22 cellular contexts compared by ENCODE assay signal in the genomic region with DNA sequence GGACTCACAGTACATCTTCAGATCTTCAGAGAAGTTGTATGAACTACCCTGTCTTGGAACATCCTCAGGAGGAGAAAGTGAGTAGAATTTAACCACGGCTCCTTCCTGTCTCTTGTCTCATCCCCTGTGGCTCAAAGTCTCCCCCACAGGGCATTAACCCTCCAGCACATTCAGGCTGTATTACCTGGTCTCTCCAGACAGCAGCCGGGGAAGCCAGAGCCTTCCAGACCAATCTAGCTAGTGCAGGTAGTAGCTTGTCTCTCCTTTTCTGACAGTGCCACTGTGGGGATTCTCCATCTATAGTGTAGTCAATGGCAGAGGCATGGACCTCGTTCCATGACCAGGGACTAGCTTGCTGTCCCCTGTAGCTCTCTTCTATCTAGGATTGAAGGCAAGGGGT.
"Had no signal": no experiment of that assay in that cellular context is flagged by ENCODE, and none has a peak within 500 bp of the region (broad histone marks: within the 10 kb centered on the region; RNA-seq: fewer than 3 reads in every experiment).

No MANE protein-coding gene starts in this region.

- H3K36me3 Mint-ChIP-seq: naive thymus-derived CD4-positive, alpha-beta T cell; stimulated activated naive B cell treated with anti-CD40 and anti-IgM and Interleukin-4, amounts not matched to agents 10 μg/mL and 1 μg/mL and 100 μg/mL, for 72 hours had no signal

- H3K4me1 ChIP-seq: breast epithelium, parathyroid adenoma, psoas muscle, stomach, thyroid gland, upper lobe of left lung, vagina had no signal

- H3K27me3 ChIP-seq: breast epithelium, thyroid gland, upper lobe of left lung, vagina had no signal

- H3K9me3 Mint-ChIP-seq: activated T-cell treated with anti-CD3 and anti-CD28 coated beads, Interleukin-2, amount 50 U/mL, for 4 hours; activated T-helper 17 cell treated with anti-CD3 and anti-CD28 coated beads, Interleukin-2, amount 50 U/mL, for 72 hours; dendritic cell treated with granulocyte-macrophage colony-stimulating factor and Interleukin-4, amounts not matched to agents 40 ng/mL and 50 ng/mL, for 4 days; stimulated activated naive B cell treated with anti-CD40 and anti-IgM and Interleukin-4, amounts not matched to agents 10 μg/mL and 1 μg/mL and 100 μg/mL, for 72 hours had no signal

- H3K27ac ChIP-seq: breast epithelium, parathyroid adenoma, psoas muscle, stomach, thyroid gland, upper lobe of left lung, vagina had no signal

- H3K4me3 Mint-ChIP-seq: activated T-cell treated with anti-CD3 and anti-CD28 coated beads, Interleukin-2, amount 50 U/mL, for 4 hours; activated T-helper 17 cell treated with anti-CD3 and anti-CD28 coated beads, Interleukin-2, amount 50 U/mL, for 72 hours; dendritic cell treated with granulocyte-macrophage colony-stimulating factor and Interleukin-4, amounts not matched to agents 40 ng/mL and 50 ng/mL, for 4 days; naive thymus-derived CD4-positive, alpha-beta T cell; stimulated activated naive B cell treated with anti-CD40 and anti-IgM and Interleukin-4, amounts not matched to agents 10 μg/mL and 1 μg/mL and 100 μg/mL, for 72 hours had no signal

- H2AFZ ChIP-seq: parathyroid adenoma had no signal

- H3K36me3 ChIP-seq: breast epithelium, stomach, thyroid gland, upper lobe of left lung, vagina had no signal

- ATAC-seq: activated T-cell treated with anti-CD3 and anti-CD28 coated beads, Interleukin-2, amount 50 U/mL, for 4 hours; activated T-helper 17 cell treated with anti-CD3 and anti-CD28 coated beads, Interleukin-2, amount 50 U/mL, for 72 hours; left cardiac atrium; naive thymus-derived CD4-positive, alpha-beta T cell; psoas muscle; stimulated activated naive B cell treated with anti-CD40 and anti-IgM and Interleukin-4, amounts not matched to agents 10 μg/mL and 1 μg/mL and 100 μg/mL, for 72 hours had no signal

- H3K4me1 Mint-ChIP-seq: activated T-helper 17 cell treated with anti-CD3 and anti-CD28 coated beads, Interleukin-2, amount 50 U/mL, for 72 hours; stimulated activated naive B cell treated with anti-CD40 and anti-IgM and Interleukin-4, amounts not matched to agents 10 μg/mL and 1 μg/mL and 100 μg/mL, for 72 hours had no signal

- H3K79me2 ChIP-seq: parathyroid adenoma had no signal

- H3K27ac Mint-ChIP-seq: activated T-helper 17 cell treated with anti-CD3 and anti-CD28 coated beads, Interleukin-2, amount 50 U/mL, for 72 hours; dendritic cell treated with granulocyte-macrophage colony-stimulating factor and Interleukin-4, amounts not matched to agents 40 ng/mL and 50 ng/mL, for 4 days; naive thymus-derived CD4-positive, alpha-beta T cell; stimulated activated naive B cell treated with anti-CD40 and anti-IgM and Interleukin-4, amounts not matched to agents 10 μg/mL and 1 μg/mL and 100 μg/mL, for 72 hours had no signal

- H3K4me3 ChIP-seq: breast epithelium, psoas muscle, stomach, thyroid gland, upper lobe of left lung, vagina had no signal

- DNase-seq: activated CD4-positive, alpha-beta T cell treated with anti-CD3 and anti-CD28 coated beads for 48 hours; activated CD4-positive, alpha-beta T cell treated with anti-CD3 and anti-CD28 coated beads, Interleukin-2, amount 50 U/mL, for 48 hours; activated CD8-positive, alpha-beta memory T cell treated with anti-CD3 and anti-CD28 coated beads, Interleukin-2, amount 50 U/mL, for 48 hours; activated gamma-delta T cell treated with Interleukin-2 at 50 U/mL for 16 hours; activated naive CD4-positive, alpha-beta T cell treated with anti-CD3 and anti-CD28 coated beads, Interleukin-2, amount 50 U/mL, for 16 hours; activated T-cell treated with anti-CD3 and anti-CD28 coated beads, Interleukin-2, amount 50 U/mL, for 4 hours; central memory CD4-positive, alpha-beta T cell; left cardiac atrium; midbrain; naive thymus-derived CD4-positive, alpha-beta T cell; psoas muscle; stimulated activated CD4-positive, alpha-beta T cell treated with anti-CD3 and anti-CD28 coated beads, Interleukin-15, amount 100 ng/mL, for 24 hours; stimulated activated CD4-positive, alpha-beta T cell treated with anti-CD3 and anti-CD28 coated beads, Interleukin-2, amount 100 ng/mL, for 24 hours; stimulated activated naive B cell treated with anti-CD40 and anti-IgM and Interleukin-4, amounts not matched to agents 10 μg/mL and 1 μg/mL and 100 μg/mL, for 72 hours; stomach; thyroid gland; upper lobe of left lung had no signal

- H3K9me3 ChIP-seq: breast epithelium, psoas muscle, stomach, thyroid gland, upper lobe of left lung, vagina had no signal

- H3K9ac ChIP-seq: parathyroid adenoma had no signal
